8 cellular contexts compared by ENCODE assay signal in genomic region chr7:102642691-102643090, GRCh38. TPM values are rescaled to one million over a fixed set of nuclear protein-coding genes. Genes with fewer than 3 reads are reported as not detected.
DNase-seq lines count a peak whose midpoint lies in the region; ATAC-seq and TF ChIP-seq lines count a peak whose summit lies in the region.
"Not testable (repeated sequence)": the region's sequence is repeated elsewhere in the genome, so short reads cannot be mapped to it uniquely, and the experiment has no call there.

Gene UPK3BL1, minus strand, starts transcription at chr7:102642791. Its CDS starts 50 bp downstream, at chr7:102642741.

- not testable (repeated sequence) for H3K27ac ChIP-seq in SJCRH30; endodermal cell (ENCODE audit: low read depth, low read length); heart right ventricle; sigmoid colon; urinary bladder (ENCODE audit: low read depth)

- H3K27me3 ChIP-seq in SJCRH30; endodermal cell (ENCODE audit: control insufficient read depth, insufficient read depth, low read length, poor library complexity, severe bottlenecking); heart right ventricle; sigmoid colon: not testable (repeated sequence)

- DNase-seq in Caki2 (ENCODE audit: low read depth); SJCRH30; activated T-helper 2 cell treated with anti-CD3 and anti-CD28 coated beads, Interferon-gamma antibody, Interleukin-2, Interleukin-4, amounts not matched to agents 10 μg/mL and 5 μg/mL and 100 μg/mL, durations not matched to agents 14 hours and 24 hours and 36 hours (ENCODE audit: low spot score); endodermal cell; heart right ventricle; mucosa of descending colon; sigmoid colon: not testable (repeated sequence)

- H3K4me3 ChIP-seq in SJCRH30; endodermal cell (ENCODE audit: low read length); heart right ventricle; mucosa of descending colon; sigmoid colon; urinary bladder (ENCODE audit: low read depth, low read length): not testable (repeated sequence)

- in situ Hi-C loops in Caki2 (cut with HindIII; ENCODE audit: low pct_unique_long_range_greater_than_20kb, low sequenced_read_pairs) = not testable (repeated sequence)

- ATAC-seq in heart right ventricle = peak in 6 of 8 donors; percentile 9 to 36 (median 26)
- ATAC-seq in mucosa of descending colon = not testable (repeated sequence)

- not testable (repeated sequence) for H3K27ac Mint-ChIP-seq in activated T-helper 2 cell treated with anti-CD3 and anti-CD28 coated beads, Interferon-gamma antibody, Interleukin-2, Interleukin-4, amounts not matched to agents 10 μg/mL and 5 μg/mL and 100 μg/mL, durations not matched to agents 14 hours and 24 hours and 36 hours; endodermal cell

- H3K9me3 ChIP-seq in SJCRH30 (replicated peaks); endodermal cell (ENCODE audit: control insufficient read depth, low read length); heart right ventricle; mucosa of descending colon; sigmoid colon: not testable (repeated sequence)

- not testable (repeated sequence) for TF ChIP-seq EP300 in sigmoid colon (IDR thresholded peaks at IDR 0.05)

- intact Hi-C loops in activated T-helper 2 cell treated with anti-CD3 and anti-CD28 coated beads, Interferon-gamma antibody, Interleukin-2, Interleukin-4, amounts not matched to agents 10 μg/mL and 5 μg/mL and 100 μg/mL, durations not matched to agents 14 hours and 24 hours and 36 hours (cut with micrococcal nuclease); heart right ventricle (cut with DNase I); mucosa of descending colon (cut with DNase I, micrococcal nuclease); sigmoid colon (cut with DNase I): not testable (repeated sequence)

- H3K36me3 ChIP-seq in SJCRH30; endodermal cell (ENCODE audit: control insufficient read depth, insufficient read depth, low read length); heart right ventricle; mucosa of descending colon (ENCODE audit: low read depth); sigmoid colon; urinary bladder (ENCODE audit: insufficient read depth): not testable (repeated sequence)

- not testable (repeated sequence) for H3K4me1 ChIP-seq in SJCRH30; endodermal cell (ENCODE audit: control insufficient read depth, insufficient read depth, low read length); heart right ventricle; mucosa of descending colon (ENCODE audit: low read depth); sigmoid colon; urinary bladder (ENCODE audit: insufficient read depth)

- TF ChIP-seq POLR2A in sigmoid colon (IDR thresholded peaks at IDR 0.05) = not testable (repeated sequence)

- H3K9ac ChIP-seq in endodermal cell (ENCODE audit: extremely low read depth, low read length, poor library complexity, severe bottlenecking) = not testable (repeated sequence)

- H3K4me1 Mint-ChIP-seq in activated T-helper 2 cell treated with anti-CD3 and anti-CD28 coated beads, Interferon-gamma antibody, Interleukin-2, Interleukin-4, amounts not matched to agents 10 μg/mL and 5 μg/mL and 100 μg/mL, durations not matched to agents 14 hours and 24 hours and 36 hours (ENCODE audit: low read depth); endodermal cell: not testable (repeated sequence)

- H3K9me3 Mint-ChIP-seq in activated T-helper 2 cell treated with anti-CD3 and anti-CD28 coated beads, Interferon-gamma antibody, Interleukin-2, Interleukin-4, amounts not matched to agents 10 μg/mL and 5 μg/mL and 100 μg/mL, durations not matched to agents 14 hours and 24 hours and 36 hours; endodermal cell: not testable (repeated sequence)

- not testable (repeated sequence) for H3K36me3 Mint-ChIP-seq in activated T-helper 2 cell treated with anti-CD3 and anti-CD28 coated beads, Interferon-gamma antibody, Interleukin-2, Interleukin-4, amounts not matched to agents 10 μg/mL and 5 μg/mL and 100 μg/mL, durations not matched to agents 14 hours and 24 hours and 36 hours (ENCODE audit: low read depth); endodermal cell (ENCODE audit: low read depth)

- TF ChIP-seq CTCF in endodermal cell (conservative IDR thresholded peaks at IDR 0.05); heart right ventricle (IDR thresholded peaks at IDR 0.05); mucosa of descending colon (IDR thresholded peaks at IDR 0.05); sigmoid colon (IDR thresholded peaks at IDR 0.05): not testable (repeated sequence)

- H3K4me3 Mint-ChIP-seq in activated T-helper 2 cell treated with anti-CD3 and anti-CD28 coated beads, Interferon-gamma antibody, Interleukin-2, Interleukin-4, amounts not matched to agents 10 μg/mL and 5 μg/mL and 100 μg/mL, durations not matched to agents 14 hours and 24 hours and 36 hours (ENCODE audit: low read depth); endodermal cell: not testable (repeated sequence)

- H3K27me3 Mint-ChIP-seq in activated T-helper 2 cell treated with anti-CD3 and anti-CD28 coated beads, Interferon-gamma antibody, Interleukin-2, Interleukin-4, amounts not matched to agents 10 μg/mL and 5 μg/mL and 100 μg/mL, durations not matched to agents 14 hours and 24 hours and 36 hours (ENCODE audit: low read depth); endodermal cell (ENCODE audit: insufficient read depth): not testable (repeated sequence)

- no CpG with 5 or more reads among the region's 9 CpGs for WGBS in endodermal cell (ENCODE audit: insufficient coverage in 1 of 2, insufficient read length in 1 of 2), 2 experiments
- no CpG with 5 or more reads among the region's 9 CpGs for WGBS in heart right ventricle, 2 donors
- no CpG with 5 or more reads among the region's 9 CpGs for WGBS in sigmoid colon, 2 donors
- no CpG with 5 or more reads among the region's 9 CpGs for WGBS in urinary bladder

RNA-seq across cellular contexts. Expression of gene UPK3BL1, which starts in this region (rescaled TPM):
- total RNA-seq in Caki2 (2014; rRNA removed; shearing (Covaris generic); ENCODE audit: low replicate concordance) = 12.8 and 15.6 TPM in 2 replicates
- 14.8 and 23.6 TPM in 2 replicates for total RNA-seq in SJCRH30 (2014; rRNA removed; shearing (Covaris generic))
- 10.6 and 17.5 TPM in 2 replicates for total RNA-seq in activated T-helper 2 cell treated with anti-CD3 and anti-CD28 coated beads, Interferon-gamma antibody, Interleukin-2, Interleukin-4, amounts not matched to agents 10 μg/mL and 5 μg/mL and 100 μg/mL, durations not matched to agents 14 hours and 24 hours and 36 hours
- total RNA-seq in endodermal cell (10 to 100 TPM; 16.8 to 18.7 TPM), heart right ventricle (10 to 100 TPM in 6 of 10 donors, 1 to 10 TPM in 4; 2.0 to 14.3 (median 10.7) TPM), mucosa of descending colon (10 to 100 TPM; 10.7 to 23.1 (median 12.3) TPM), sigmoid colon (10 to 100 TPM; 18.1 to 43.5 (median 22.5) TPM), urinary bladder (135 TPM)
- 56.7 TPM for polyA plus RNA-seq in endodermal cell (2013, experiment 1 of 2)
- 48.4 TPM for polyA plus RNA-seq in endodermal cell (2013, experiment 2 of 2)
- polyA plus RNA-seq in heart right ventricle (10 to 100 TPM; 10.3 to 82.8 TPM), sigmoid colon (10 to 100 TPM in 2 of 3 donors, 1 to 10 TPM in 1; 8.8 to 32.1 (median 10.2) TPM), urinary bladder (49.0 TPM)
